Comparison of ENCODE assay signal across 10 cellular contexts in genomic region chr3:128491071-128491899, GRCh38. TPM values are rescaled to one million over a fixed set of nuclear protein-coding genes. Genes with fewer than 3 reads are reported as not detected.
DNase-seq lines count a peak whose midpoint lies in the region; ATAC-seq and TF ChIP-seq lines count a peak whose summit lies in the region.
"Had no signal": no experiment of that assay in that cellular context is flagged by ENCODE, and none has a peak within 500 bp of the region (broad histone marks: within the 10 kb centered on the region; RNA-seq: fewer than 3 reads in every experiment).

No MANE protein-coding gene starts in this region.

- H3K9me3 Mint-ChIP-seq in activated T-cell treated with anti-CD3 and anti-CD28 coated beads, Interleukin-2, amount 50 U/mL, for 72 hours, result no peaks in the 10 kb centered on the region

- no peak for TF ChIP-seq POLR2A in heart left ventricle (IDR thresholded peaks at IDR 0.05)

- peak overlapping the region; percentile 48 to 82 for H3K4me3 Mint-ChIP-seq in activated T-cell treated with anti-CD3 and anti-CD28 coated beads, Interleukin-2, amount 50 U/mL, for 72 hours

- intact Hi-C loops in heart left ventricle (cut with DNase I) (loop anchor here in 5 of 10 donors (5.0 to 10.0 kb wide), 5 partner anchors 166 to 396 kb away; no protein-coding TSS in a partner anchor), left cardiac atrium (cut with DNase I) (loop anchor here in 1 of 2 donors (5.0 to 10.0 kb wide), 2 partner anchors 186 to 319 kb away; no protein-coding TSS in a partner anchor)

- H3K36me3 ChIP-seq in heart left ventricle (peaks cover 0 to 11% (median 0%) of the 10 kb centered on the region in 9 donors), lung (ENCODE audit: control insufficient read depth in 2 of 2, insufficient read depth in 2 of 2, low read length in 2 of 2) (no peaks in the 10 kb centered on the region), urinary bladder (ENCODE audit: insufficient read depth) (no peaks in the 10 kb centered on the region)

- peaks cover 58% of the 10 kb centered on the region for H3K27me3 Mint-ChIP-seq in activated T-cell treated with anti-CD3 and anti-CD28 coated beads, Interleukin-2, amount 50 U/mL, for 72 hours (ENCODE audit: low read depth)

- ATAC-seq in heart left ventricle, result no peak
- ATAC-seq in left cardiac atrium, result no peak
- no peak for ATAC-seq in activated T-cell treated with anti-CD3 and anti-CD28 coated beads, Interleukin-2, amount 50 U/mL, for 72 hours (replicated peaks in 1 of 2)
- no peak for ATAC-seq in lung (ENCODE audit: insufficient read depth, low FRiP score)
- ATAC-seq in GM18907 (IDR thresholded peaks at IDR 0.05; ENCODE audit: unreplicated experiment), result no peak
- ATAC-seq in HG03039 (IDR thresholded peaks at IDR 0.05; ENCODE audit: unreplicated experiment), result no peak

- H3K27ac Mint-ChIP-seq in activated T-cell treated with anti-CD3 and anti-CD28 coated beads, Interleukin-2, amount 50 U/mL, for 72 hours, result no peak overlapping the region

- peak in 2 of 5 donors; percentile 16 to 24 for DNase-seq in heart left ventricle
- no peak for DNase-seq in left cardiac atrium
- DNase-seq in activated T-cell treated with anti-CD3 and anti-CD28 coated beads, Interleukin-2, amount 50 U/mL, for 72 hours, result no peak
- no peak for DNase-seq in lung (ENCODE audit: low spot score)
- DNase-seq in NCI-H2107 (lab: John Stamatoyannopoulos, UW), result no peak
- DNase-seq: hypothalamus, Kasumi-1 had no signal

- no peaks in the 10 kb centered on the region for H3K9me3 ChIP-seq in heart left ventricle
- H3K9me3 ChIP-seq in lung (ENCODE audit: control insufficient read depth in 2 of 2, insufficient read depth in 1 of 2, low read length in 1 of 2), result no peaks in the 10 kb centered on the region

- 25 to 50% (median 34%) methylated on average over 32 to 34 of the region's 34 CpGs for WGBS in heart left ventricle, 4 donors
- WGBS in lung, 2 donors, result 2 to 7% methylated on average over 34 of the region's 34 CpGs
- 18% methylated on average over 34 of the region's 34 CpGs for WGBS in urinary bladder

- peaks cover 27% of the 10 kb centered on the region for H3K4me1 Mint-ChIP-seq in activated T-cell treated with anti-CD3 and anti-CD28 coated beads, Interleukin-2, amount 50 U/mL, for 72 hours (ENCODE audit: low read depth)

- H3K27me3 ChIP-seq in heart left ventricle, result peaks cover 28 to 89% (median 69%) of the 10 kb centered on the region in 9 donors
- no peaks in the 10 kb centered on the region for H3K27me3 ChIP-seq in lung (ENCODE audit: control insufficient read depth, insufficient read depth)

- H3K27ac ChIP-seq in heart left ventricle (peak overlapping the region in 3 of 12 donors; percentile 95), lung (ENCODE audit: low read depth in 1 of 2, low read length in 1 of 2) (peak overlapping the region in 1 of 2 donors; percentile 93), urinary bladder (ENCODE audit: low read depth) (peak overlapping the region; percentile 62)

- H3K4me3 ChIP-seq in heart left ventricle (peak overlapping the region; percentile 59 to 84 (median 70)), lung (peak overlapping the region; percentile 86), urinary bladder (ENCODE audit: low read depth, low read length) (peak overlapping the region; percentile 62)

- peaks cover 0 to 71% (median 41%) of the 10 kb centered on the region in 12 donors for H3K4me1 ChIP-seq in heart left ventricle
- peaks cover 0 to 30% of the 10 kb centered on the region in 2 donors for H3K4me1 ChIP-seq in lung (ENCODE audit: control insufficient read depth in 2 of 2, insufficient read depth in 2 of 2, low read length in 2 of 2)
- H3K4me1 ChIP-seq in urinary bladder (ENCODE audit: insufficient read depth), result no peaks in the 10 kb centered on the region

- TF ChIP-seq CTCF in heart left ventricle (IDR thresholded peaks at IDR 0.05) (no peak), lung (IDR thresholded peaks at IDR 0.05; ENCODE audit: control extremely low read depth, extremely low read depth) (no peak)

- peaks cover 2 to 3% of the 10 kb centered on the region in 2 donors for H3K36me3 Mint-ChIP-seq in activated T-cell treated with anti-CD3 and anti-CD28 coated beads, Interleukin-2, amount 50 U/mL, for 72 hours (ENCODE audit: insufficient read depth in 2 of 2)

RNA-seq across cellular contexts. Expression of gene GATA2, which starts 1.7 kb away (rescaled TPM):
- total RNA-seq in heart left ventricle (10 to 100 TPM in 7 of 9 donors, 1 to 10 TPM in 2; 6.0 to 30.7 (median 12.3) TPM), left cardiac atrium (10 to 100 TPM in 1 of 2 donors, 1 to 10 TPM in 1; 8.9 to 23.8 TPM), lung (10 to 100 TPM in 1 of 2 donors, 1 to 10 TPM in 1; 9.6 to 37.0 TPM), urinary bladder (19.2 TPM)
- polyA plus RNA-seq in heart left ventricle (10 to 100 TPM; 16.8 to 18.2 TPM), lung (10 to 100 TPM; 26.1 to 31.4 TPM), urinary bladder (25.7 TPM)
- 1 to 10 TPM; 2.9 to 4.1 TPM for total RNA-seq in activated T-cell treated with anti-CD3 and anti-CD28 coated beads, Interleukin-2, amount 50 U/mL, for 72 hours

RNA-seq across cellular contexts. Expression of gene DNAJB8, which starts 24.6 kb away (rescaled TPM):
- total RNA-seq in heart left ventricle, result not detected
- not detected for polyA plus RNA-seq in heart left ventricle
- total RNA-seq in left cardiac atrium, result not detected
- not detected for total RNA-seq in activated T-cell treated with anti-CD3 and anti-CD28 coated beads, Interleukin-2, amount 50 U/mL, for 72 hours
- not detected for total RNA-seq in lung
- polyA plus RNA-seq in lung, result not detected
- total RNA-seq in urinary bladder, result not detected
- polyA plus RNA-seq in urinary bladder, result not detected
